Comparison of ENCODE assay signal across 17 cellular contexts in the genomic region with DNA sequence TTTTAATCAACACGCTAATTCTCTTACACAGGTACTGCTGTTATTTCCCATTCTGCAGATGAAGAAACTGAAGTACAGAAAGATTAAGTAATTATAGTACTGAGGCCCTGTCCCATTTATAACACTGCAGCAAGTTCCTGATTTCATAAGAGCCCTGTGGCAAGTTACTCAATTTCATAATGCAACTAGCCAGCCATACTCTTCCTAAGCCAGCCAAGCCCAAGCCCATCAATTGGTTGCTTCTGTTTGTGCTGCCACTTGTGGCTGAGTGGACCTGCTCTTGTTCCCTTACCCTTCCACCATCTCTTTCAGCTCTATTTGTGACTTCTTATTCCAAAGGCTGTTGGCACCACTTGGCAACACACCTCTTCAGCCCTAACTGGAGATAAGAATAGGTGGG. TPM values are rescaled to one million over a fixed set of nuclear protein-coding genes. Genes with fewer than 3 reads are reported as not detected.
DNase-seq lines count a peak whose midpoint lies in the region; FAIRE-seq and TF ChIP-seq lines count a peak whose summit lies in the region.
"Had no signal": no experiment of that assay in that cellular context is flagged by ENCODE, and none has a peak within 500 bp of the region (broad histone marks: within the 10 kb centered on the region; RNA-seq: fewer than 3 reads in every experiment).

No MANE protein-coding gene starts in this region.

- no peak overlapping the region for H3K9ac ChIP-seq in mesenchymal stem cell (ENCODE audit: low read length)

- no peak overlapping the region for H4K91ac ChIP-seq in mesenchymal stem cell (ENCODE audit: low read length)

- H2BK15ac ChIP-seq in mesenchymal stem cell (ENCODE audit: low read depth, poor library complexity, severe bottlenecking): no peak overlapping the region

- FAIRE-seq in bronchial epithelial cell (lab: Jason Lieb, UNC): no peak

- no peak overlapping the region for H4K8ac ChIP-seq in mesenchymal stem cell (ENCODE audit: low read length)

- TF ChIP-seq POLR2A in uterus (IDR thresholded peaks at IDR 0.05): no peak

- H3K4me3 ChIP-seq in bronchial epithelial cell (ENCODE audit: low read depth, low read length) (no peak overlapping the region), mesenchymal stem cell (ENCODE audit: insufficient read depth in 1 of 2, low read depth in 1 of 2, low read length in 2 of 2) (no peak overlapping the region), uterus (no peak overlapping the region)
- H3K4me3 ChIP-seq: dorsolateral prefrontal cortex had no signal

- H3K18ac ChIP-seq in mesenchymal stem cell (ENCODE audit: low read depth in 1 of 2, low read length in 2 of 2): no peak overlapping the region

- H3K27ac ChIP-seq in mesenchymal stem cell (ENCODE audit: low read length, poor library complexity, severe bottlenecking) (no peak overlapping the region), uterus (no peak overlapping the region)
- H3K27ac ChIP-seq: dorsolateral prefrontal cortex, epithelial cell of prostate had no signal

- H3K23ac ChIP-seq in mesenchymal stem cell (ENCODE audit: low read length in 2 of 2): no peak overlapping the region

- WGBS in mesenchymal stem cell: 100% methylated on average over 1 of the region's 1 CpG

- H2AFZ ChIP-seq in mesenchymal stem cell (ENCODE audit: low read depth, low read length): no peak overlapping the region

- intact Hi-C loops in uterus (cut with DNase I; ENCODE audit: low total_unique reads): no loop called here

- H2BK120ac ChIP-seq in mesenchymal stem cell (ENCODE audit: low read depth, low read length): no peak overlapping the region

- TF ChIP-seq CTCF in bronchial epithelial cell (IDR thresholded peaks at IDR 0.05; ENCODE audit: insufficient read depth, low read length, severe bottlenecking) (no peak), uterus (IDR thresholded peaks at IDR 0.05) (no peak)

- no peak overlapping the region for H2AK5ac ChIP-seq in mesenchymal stem cell (ENCODE audit: low read length, severe bottlenecking)

- H3K14ac ChIP-seq in mesenchymal stem cell (ENCODE audit: low read length in 2 of 2): no peak overlapping the region

- H3K27me3 ChIP-seq in bronchial epithelial cell (ENCODE audit: control insufficient read depth, insufficient read depth, low read length) (no peaks in the 10 kb centered on the region), mesenchymal stem cell (ENCODE audit: control insufficient read depth in 1 of 2, insufficient read depth in 1 of 2, low read length in 2 of 2) (peaks cover 12 to 15% of the 10 kb centered on the region in 2 experiments), uterus (no peaks in the 10 kb centered on the region)
- H3K27me3 ChIP-seq: dorsolateral prefrontal cortex had no signal

- H2BK5ac ChIP-seq in mesenchymal stem cell (ENCODE audit: low read depth, low read length, poor library complexity, severe bottlenecking): no peak overlapping the region

- no peaks in the 10 kb centered on the region for H3K36me3 ChIP-seq in bronchial epithelial cell (ENCODE audit: control insufficient read depth, insufficient read depth, low read length)
- no peaks in the 10 kb centered on the region for H3K36me3 ChIP-seq in mesenchymal stem cell (ENCODE audit: control insufficient read depth in 1 of 2, insufficient read depth in 2 of 2, low read depth in 1 of 2, low read length in 2 of 2)
- no peaks in the 10 kb centered on the region for H3K36me3 ChIP-seq in uterus

- H3K9me3 ChIP-seq in mesenchymal stem cell (ENCODE audit: control insufficient read depth, low read length) (no peaks in the 10 kb centered on the region), uterus (no peaks in the 10 kb centered on the region)

- DNase-seq in GF-D8 (lab: John Stamatoyannopoulos, UW): peak; percentile 90
- DNase-seq in NCI-H2029 treated with DMSO at 0.1 percent for 48 hours (lab: John Stamatoyannopoulos, UW): peak; percentile 50
- DNase-seq in bronchial epithelial cell (ENCODE audit: low read depth): peak; percentile 23
- DNase-seq in mesenchymal stem cell: peak; percentile 13
- DNase-seq in uterus: no peak
- no peak for DNase-seq in NCI-H345 (lab: John Stamatoyannopoulos, UW)
- no peak for DNase-seq in HuH-7.5 (ENCODE audit: low spot score)
- DNase-seq in retina: no peak
- DNase-seq: activated CD4-positive, alpha-beta T cell treated with anti-CD3 and anti-CD28 coated beads for 36 hours; activated naive CD8-positive, alpha-beta T cell treated with anti-CD3 and anti-CD28 coated beads for 36 hours; dorsolateral prefrontal cortex; left colon; NCI-H1048; NCI-H774 had no signal

- no peak overlapping the region for H2BK12ac ChIP-seq in mesenchymal stem cell (ENCODE audit: low read length in 2 of 2)

- no peaks in the 10 kb centered on the region for H3K79me1 ChIP-seq in mesenchymal stem cell (replicated peaks; ENCODE audit: low read length, poor library complexity, severe bottlenecking)

- H3K4me1 ChIP-seq in mesenchymal stem cell (ENCODE audit: control insufficient read depth, insufficient read depth, low read depth, low read length): peaks cover 1% of the 10 kb centered on the region
- H3K4me1 ChIP-seq in uterus: no peaks in the 10 kb centered on the region

- H3K4ac ChIP-seq in mesenchymal stem cell (ENCODE audit: low read depth in 1 of 2, low read length in 2 of 2): no peak overlapping the region

- no peak overlapping the region for H3K4me2 ChIP-seq in mesenchymal stem cell (ENCODE audit: low read length, poor library complexity, severe bottlenecking)

RNA-seq across cellular contexts. Expression of a gene that starts 19.7 kb away (rescaled TPM):
- total RNA-seq in bronchial epithelial cell (41.9 and 52.4 TPM in 2 replicates), uterus (10 to 100 TPM in 3 of 4 donors, 1 to 10 TPM in 1; 5.6 to 61.4 (median 22.5) TPM)
- 15.6 TPM for polyA plus RNA-seq in mesenchymal stem cell (2013, experiment 1 of 2)
- polyA plus RNA-seq in mesenchymal stem cell (2013, experiment 2 of 2): 17.1 TPM

RNA-seq across cellular contexts. Expression of a gene that starts 38.2 kb away (rescaled TPM):
- total RNA-seq in bronchial epithelial cell: 1.3 and 4.2 TPM in 2 replicates
- polyA plus RNA-seq in mesenchymal stem cell (2013, experiment 1 of 2): 2.9 TPM
- polyA plus RNA-seq in mesenchymal stem cell (2013, experiment 2 of 2): 3.3 TPM
- 10 to 100 TPM in 2 of 4 donors, 1 to 10 TPM in 2; 3.3 to 32.7 (median 11.9) TPM for total RNA-seq in uterus
- total RNA-seq: activated CD4-positive, alpha-beta T cell treated with anti-CD3 and anti-CD28 coated beads for 36 hours; activated naive CD8-positive, alpha-beta T cell treated with anti-CD3 and anti-CD28 coated beads for 36 hours; activated T-helper 1 cell treated with anti-CD3 and anti-CD28 coated beads, Interleukin-12 subunit alpha, Interleukin-12 subunit beta, Interleukin-2, Interleukin-4 antibody, amounts not matched to agents 30 ng/mL and 10 ng/mL and 1 ng/mL, durations not matched to agents 14 hours and 24 hours and 36 hours had no signal
- polyA plus RNA-seq: IgD-negative memory B cell had no signal

Comparison
In these comparisons a context has a peak if more than half of its experiments do, and no peak if none do; other contexts are left out.
1. DNase-seq: peak in GF-D8 (single experiment), NCI-H2029 treated with DMSO at 0.1 percent for 48 hours (single experiment), bronchial epithelial cell (single experiment) and mesenchymal stem cell (single experiment); none in uterus (0 of 2), NCI-H345 (single experiment), HuH-7.5 (single experiment) and retina (single experiment).